Comparison of ENCODE assay signal across 18 cellular contexts in genomic region chr13:73065665-73066350, GRCh38. TPM values are rescaled to one million over a fixed set of nuclear protein-coding genes. Genes with fewer than 3 reads are reported as not detected.
DNase-seq lines count a peak whose midpoint lies in the region; ATAC-seq and TF ChIP-seq lines count a peak whose summit lies in the region.
"Had no signal": no experiment of that assay in that cellular context is flagged by ENCODE, and none has a peak within 500 bp of the region (broad histone marks: within the 10 kb centered on the region; RNA-seq: fewer than 3 reads in every experiment).

No MANE protein-coding gene starts in this region.

- H3K27me3 Mint-ChIP-seq in activated T-cell treated with anti-CD3 and anti-CD28 coated beads, Interleukin-2, amount 50 U/mL, for 24 hours, result peaks cover 1% of the 10 kb centered on the region
- no peaks in the 10 kb centered on the region for H3K27me3 Mint-ChIP-seq in activated T-helper 17 cell treated with anti-CD3 and anti-CD28 coated beads, Interleukin-2, amount 50 U/mL, for 72 hours

- intact Hi-C loops in prostate gland (cut with DNase I), result no loop called here

- peaks cover 5% of the 10 kb centered on the region for H3K4me1 ChIP-seq in prostate gland (replicated peaks)

- H3K27ac Mint-ChIP-seq in activated T-cell treated with anti-CD3 and anti-CD28 coated beads, Interleukin-2, amount 50 U/mL, for 24 hours, result no peak overlapping the region
- no peak overlapping the region for H3K27ac Mint-ChIP-seq in activated T-helper 17 cell treated with anti-CD3 and anti-CD28 coated beads, Interleukin-2, amount 50 U/mL, for 72 hours
- H3K27ac Mint-ChIP-seq: activated CD8-positive, alpha-beta memory T cell treated with anti-CD3 and anti-CD28 coated beads, Interleukin-2, amount 10 ng/mL, durations not matched to agents 7 days and 5 days; activated naive CD4-positive, alpha-beta T cell treated with anti-CD3 and anti-CD28 coated beads for 36 hours; effector memory CD8-positive, alpha-beta T cell; immature natural killer cell had no signal

- no peaks in the 10 kb centered on the region for H3K9me3 Mint-ChIP-seq in activated T-cell treated with anti-CD3 and anti-CD28 coated beads, Interleukin-2, amount 50 U/mL, for 24 hours
- H3K9me3 Mint-ChIP-seq in activated T-helper 17 cell treated with anti-CD3 and anti-CD28 coated beads, Interleukin-2, amount 50 U/mL, for 72 hours, result no peaks in the 10 kb centered on the region
- H3K9me3 Mint-ChIP-seq: activated naive CD4-positive, alpha-beta T cell treated with anti-CD3 and anti-CD28 coated beads for 36 hours; effector memory CD8-positive, alpha-beta T cell; immature natural killer cell had no signal

- H3K27ac ChIP-seq in prostate gland, result peak overlapping the region in 1 of 2 donors; percentile 11
- H3K27ac ChIP-seq: BLaER1 treated with 17β-estradiol and CSF1 and Interleukin-3, amounts not matched to agents 10 nM and 100 nM; gastroesophageal sphincter; WERI-Rb-1 had no signal

- no peak for TF ChIP-seq CTCF in epithelial cell of esophagus (IDR thresholded peaks at IDR 0.05; ENCODE audit: insufficient read depth, low read depth, low read length, missing control alignments)
- no peak for TF ChIP-seq CTCF in prostate gland (IDR thresholded peaks at IDR 0.05)

- peaks cover under 1% of the 10 kb centered on the region for H3K4me1 Mint-ChIP-seq in activated T-cell treated with anti-CD3 and anti-CD28 coated beads, Interleukin-2, amount 50 U/mL, for 24 hours (ENCODE audit: low read depth)
- H3K4me1 Mint-ChIP-seq in activated T-helper 17 cell treated with anti-CD3 and anti-CD28 coated beads, Interleukin-2, amount 50 U/mL, for 72 hours, result peaks cover under 1% of the 10 kb centered on the region

- 51% methylated on average over 7 of the region's 7 CpGs for WGBS in prostate gland

- no peaks in the 10 kb centered on the region for H3K27me3 ChIP-seq in prostate gland (replicated peaks; ENCODE audit: insufficient read depth)
- H3K27me3 ChIP-seq: gastroesophageal sphincter had no signal

- ATAC-seq in activated T-helper 17 cell treated with anti-CD3 and anti-CD28 coated beads, Interleukin-2, amount 50 U/mL, for 72 hours (replicated peaks), result no peak
- ATAC-seq in GM18870 (IDR thresholded peaks at IDR 0.05; ENCODE audit: unreplicated experiment), result no peak
- ATAC-seq: activated CD8-positive, alpha-beta memory T cell treated with anti-CD3 and anti-CD28 coated beads, Interleukin-2, amount 10 ng/mL, durations not matched to agents 7 days and 5 days; effector memory CD8-positive, alpha-beta T cell; gastroesophageal sphincter; SK-N-SH treated with all-trans-retinoic acid at 6 μM for 48 hours had no signal

- no peak for TF ChIP-seq POLR2A in prostate gland (IDR thresholded peaks at IDR 0.05)

- H3K36me3 Mint-ChIP-seq in activated T-cell treated with anti-CD3 and anti-CD28 coated beads, Interleukin-2, amount 50 U/mL, for 24 hours (ENCODE audit: low read depth), result peaks cover 5% of the 10 kb centered on the region
- peaks cover 17% of the 10 kb centered on the region for H3K36me3 Mint-ChIP-seq in activated T-helper 17 cell treated with anti-CD3 and anti-CD28 coated beads, Interleukin-2, amount 50 U/mL, for 72 hours (ENCODE audit: low read depth)

- no peak overlapping the region for H3K4me3 Mint-ChIP-seq in activated T-cell treated with anti-CD3 and anti-CD28 coated beads, Interleukin-2, amount 50 U/mL, for 24 hours
- no peak overlapping the region for H3K4me3 Mint-ChIP-seq in activated T-helper 17 cell treated with anti-CD3 and anti-CD28 coated beads, Interleukin-2, amount 50 U/mL, for 72 hours
- H3K4me3 Mint-ChIP-seq: activated CD8-positive, alpha-beta memory T cell treated with anti-CD3 and anti-CD28 coated beads, Interleukin-2, amount 10 ng/mL, durations not matched to agents 7 days and 5 days; activated naive CD4-positive, alpha-beta T cell treated with anti-CD3 and anti-CD28 coated beads for 36 hours; effector memory CD8-positive, alpha-beta T cell; immature natural killer cell had no signal

- no peaks in the 10 kb centered on the region for H3K36me3 ChIP-seq in prostate gland
- H3K36me3 ChIP-seq: BLaER1 treated with 17β-estradiol and CSF1 and Interleukin-3, amounts not matched to agents 10 nM and 100 nM; gastroesophageal sphincter had no signal

- DNase-seq in DMS79 treated with DMSO at 0.1 percent for 48 hours (lab: John Stamatoyannopoulos, UW) (peak; percentile 52), NCI-H345 treated with DMSO at 0.1 percent for 48 hours (lab: John Stamatoyannopoulos, UW; ENCODE audit: unreplicated experiment) (peak; percentile 52), epithelial cell of esophagus (ENCODE audit: low read depth) (peak; percentile 88), prostate gland (ENCODE audit: low spot score) (peak; percentile 44)
- DNase-seq in activated T-cell treated with anti-CD3 and anti-CD28 coated beads, Interleukin-2, amount 50 U/mL, for 24 hours, result no peak
- no peak for DNase-seq in stimulated activated CD4-positive, alpha-beta T cell treated with anti-CD3 and anti-CD28 coated beads, Interleukin-4, amount 100 ng/mL, for 4 hours
- DNase-seq: activated CD8-positive, alpha-beta memory T cell treated with anti-CD3 and anti-CD28 coated beads, Interleukin-2, amount 10 ng/mL, durations not matched to agents 7 days and 5 days; activated naive CD4-positive, alpha-beta T cell treated with anti-CD3 and anti-CD28 coated beads for 36 hours; effector memory CD8-positive, alpha-beta T cell; immature natural killer cell; NCI-H1105 treated with DMSO at 0.1 percent for 48 hours; stimulated activated CD4-positive, alpha-beta T cell treated with anti-CD3 and anti-CD28 coated beads, Interleukin-2, amount 100 ng/mL, for 48 hours; WERI-Rb-1 had no signal

- H3K4me3 ChIP-seq in epithelial cell of esophagus (ENCODE audit: low read length) (peak overlapping the region; percentile 91), prostate gland (no peak overlapping the region)
- H3K4me3 ChIP-seq: BLaER1 treated with 17β-estradiol and CSF1 and Interleukin-3, amounts not matched to agents 10 nM and 100 nM; gastroesophageal sphincter had no signal

- H3K9me3 ChIP-seq in prostate gland, result no peaks in the 10 kb centered on the region
- H3K9me3 ChIP-seq: BLaER1 treated with 17β-estradiol and CSF1 and Interleukin-3, amounts not matched to agents 10 nM and 100 nM; gastroesophageal sphincter had no signal

RNA-seq across cellular contexts. Expression of gene KLF5, which starts 7.0 kb away (rescaled TPM):
- 10 to 100 TPM; 42.3 to 50.6 TPM for total RNA-seq in prostate gland
- 1 to 10 TPM; 3.5 to 5.2 TPM for total RNA-seq in activated T-helper 17 cell treated with anti-CD3 and anti-CD28 coated beads, Interleukin-2, amount 50 U/mL, for 72 hours

Comparison
In these comparisons a context has a peak if more than half of its experiments do, and no peak if none do; other contexts are left out.
1. DNase-seq: peak in DMS79 treated with DMSO at 0.1 percent for 48 hours (single experiment), NCI-H345 treated with DMSO at 0.1 percent for 48 hours (single experiment), epithelial cell of esophagus (single experiment) and prostate gland (single experiment); none in activated T-cell treated with anti-CD3 and anti-CD28 coated beads, Interleukin-2, amount 50 U/mL, for 24 hours (single experiment) and stimulated activated CD4-positive, alpha-beta T cell treated with anti-CD3 and anti-CD28 coated beads, Interleukin-4, amount 100 ng/mL, for 4 hours (0 of 2).
2. RNA of gene KLF5, which starts 7.0 kb away (total RNA-seq): 42.3 to 50.6 TPM in prostate gland; 3.5 to 5.2 TPM in activated T-helper 17 cell treated with anti-CD3 and anti-CD28 coated beads, Interleukin-2, amount 50 U/mL, for 72 hours; every median in the first group is over 4 times any median in the second.